Comparison of ENCODE assay signal across 22 cellular contexts in genomic region chr13:67052550-67053237, GRCh38.
DNase-seq lines count a peak whose midpoint lies in the region; ATAC-seq and TF ChIP-seq lines count a peak whose summit lies in the region.
"Had no signal": no experiment of that assay in that cellular context is flagged by ENCODE, and none has a peak within 500 bp of the region (broad histone marks: within the 10 kb centered on the region; RNA-seq: fewer than 3 reads in every experiment).

No MANE protein-coding gene starts in this region.

- CTCF ChIA-PET in A673 (lab: Charles Lee) = no interaction called here

- H3K4me3 ChIP-seq in H7 (ENCODE audit: insufficient read depth, low read depth, low read length) = no peak overlapping the region
- H3K4me3 ChIP-seq in dorsolateral prefrontal cortex = no peak overlapping the region
- H3K4me3 ChIP-seq in neural progenitor cell = no peak overlapping the region
- H3K4me3 ChIP-seq in A673 (ENCODE audit: low read depth, low read length, poor library complexity, severe bottlenecking) = no peak overlapping the region
- H3K4me3 ChIP-seq: BLaER1 had no signal

- no peak overlapping the region for H3K27ac Mint-ChIP-seq in neural progenitor cell
- H3K27ac Mint-ChIP-seq: CD4-positive, alpha-beta memory T cell; HFFc6; T-helper 1 cell treated with Interleukin-12 subunit alpha and Interleukin-12 subunit beta and Interleukin-4 antibody, amounts not matched to agents 30 μg/mL and 1 μg/mL, for 36 hours had no signal

- H3K27ac ChIP-seq in dorsolateral prefrontal cortex (peak overlapping the region in 51 of 59 donors; percentile 7 to 100 (median 66)), neural progenitor cell (no peak overlapping the region), A673 (ENCODE audit: low read depth, low read length, poor library complexity, severe bottlenecking) (no peak overlapping the region)
- H3K27ac ChIP-seq: BLaER1 had no signal

- DNase-seq in H7 (peak; percentile 0), NCI-H524 (lab: John Stamatoyannopoulos, UW) (peak; percentile 56 to 91), dorsolateral prefrontal cortex (no peak), neural progenitor cell (ENCODE audit: low spot score) (peak; percentile 6), RKO (ENCODE audit: low spot score) (no peak), NCI-H128 (lab: John Stamatoyannopoulos, UW; ENCODE audit: unreplicated experiment) (no peak), A673 (ENCODE audit: low spot score) (no peak)
- DNase-seq: Calu3; CD4-positive, alpha-beta memory T cell; GOT3; HFFc6; Kasumi-1; MM.1S; NCI-H1092; NCI-H187; NCI-H345; NCI-H526 treated with DMSO at 0.1 percent for 48 hours; RPMI8226; SHP77 treated with DMSO at 0.1 percent for 48 hours had no signal

- no peak overlapping the region for H2AFZ ChIP-seq in neural progenitor cell (replicated peaks)

- no peaks in the 10 kb centered on the region for H4K20me1 ChIP-seq in neural progenitor cell (ENCODE audit: low read depth)
- H4K20me1 ChIP-seq: BLaER1 had no signal

- H3K79me2 ChIP-seq in neural progenitor cell (ENCODE audit: low read depth) = no peaks in the 10 kb centered on the region

- intact Hi-C loops in dorsolateral prefrontal cortex (cut with DNase I) = no loop called here
- intact Hi-C loops in A673 (cut with micrococcal nuclease; ENCODE audit: unreplicated experiment) = no loop called here

- H3K4me1 Mint-ChIP-seq in neural progenitor cell = peaks cover 12% of the 10 kb centered on the region
- H3K4me1 Mint-ChIP-seq: CD4-positive, alpha-beta memory T cell had no signal

- no peaks in the 10 kb centered on the region for H3K36me3 Mint-ChIP-seq in neural progenitor cell
- H3K36me3 Mint-ChIP-seq: CD4-positive, alpha-beta memory T cell had no signal

- H3K36me3 ChIP-seq in H7 (replicated peaks; ENCODE audit: control insufficient read depth, insufficient read depth, low read length) (no peaks in the 10 kb centered on the region), neural progenitor cell (no peaks in the 10 kb centered on the region), A673 (ENCODE audit: insufficient read depth, low read length, poor library complexity, severe bottlenecking) (no peaks in the 10 kb centered on the region)
- H3K36me3 ChIP-seq: BLaER1 had no signal

- no peak overlapping the region for H3K9ac ChIP-seq in neural progenitor cell
- H3K9ac ChIP-seq: BLaER1 had no signal

- no peaks in the 10 kb centered on the region for H3K9me3 Mint-ChIP-seq in neural progenitor cell
- H3K9me3 Mint-ChIP-seq: HFFc6; T-helper 1 cell treated with Interleukin-12 subunit alpha and Interleukin-12 subunit beta and Interleukin-4 antibody, amounts not matched to agents 30 μg/mL and 1 μg/mL, for 36 hours had no signal

- POLR2A ChIA-PET in A673 (lab: Charles Lee; ENCODE audit: low non-redundant PET) = no interaction called here

- peak in 1 of 56 donors; percentile 5 for TF ChIP-seq CTCF in dorsolateral prefrontal cortex (IDR thresholded peaks at IDR 0.05 in 54 of 56, conservative IDR thresholded peaks at IDR 0.05 in 2 of 56; ENCODE audit: low read depth in 1 of 56, partially characterized antibody in 56 of 56)
- peak; percentile 9 for TF ChIP-seq CTCF in neural progenitor cell (IDR thresholded peaks at IDR 0.05)
- TF ChIP-seq CTCF in A673 (conservative IDR thresholded peaks at IDR 0.05; ENCODE audit: low read depth, low read length) = no peak

- no peaks in the 10 kb centered on the region for H3K27me3 ChIP-seq in H7 (ENCODE audit: control insufficient read depth, insufficient read depth, low read length)
- no peaks in the 10 kb centered on the region for H3K27me3 ChIP-seq in dorsolateral prefrontal cortex
- no peaks in the 10 kb centered on the region for H3K27me3 ChIP-seq in neural progenitor cell
- peaks cover 8% of the 10 kb centered on the region for H3K27me3 ChIP-seq in A673 (replicated peaks; ENCODE audit: insufficient read depth, low read depth, low read length, poor library complexity)
- H3K27me3 ChIP-seq: BLaER1 had no signal

- no TSS peak for BruUV-seq in A673 (replicated peaks; lab: Mats Ljungman, UMichigan)

- H3K4me1 ChIP-seq in neural progenitor cell (no peaks in the 10 kb centered on the region), A673 (ENCODE audit: insufficient read depth, low read length, poor library complexity, severe bottlenecking) (no peaks in the 10 kb centered on the region)

- H3K4me3 Mint-ChIP-seq in neural progenitor cell = no peak overlapping the region
- H3K4me3 Mint-ChIP-seq: CD4-positive, alpha-beta memory T cell; HFFc6; T-helper 1 cell treated with Interleukin-12 subunit alpha and Interleukin-12 subunit beta and Interleukin-4 antibody, amounts not matched to agents 30 μg/mL and 1 μg/mL, for 36 hours had no signal

- no peak for ATAC-seq in SK-N-SH treated with all-trans-retinoic acid at 6 μM for 48 hours

- no peak overlapping the region for H3K4me2 ChIP-seq in neural progenitor cell
- H3K4me2 ChIP-seq: BLaER1 had no signal

- H3F3A ChIP-seq in neural progenitor cell (ENCODE audit: low read depth) = no peaks in the 10 kb centered on the region

- no peaks in the 10 kb centered on the region for H3K27me3 Mint-ChIP-seq in neural progenitor cell (ENCODE audit: insufficient read depth, low read depth)
- H3K27me3 Mint-ChIP-seq: CD4-positive, alpha-beta memory T cell had no signal

- no peaks in the 10 kb centered on the region for H3K9me3 ChIP-seq in neural progenitor cell (ENCODE audit: low read depth)
- H3K9me3 ChIP-seq in A673 (ENCODE audit: low read depth, low read length, poor library complexity, severe bottlenecking) = no peaks in the 10 kb centered on the region
- H3K9me3 ChIP-seq: BLaER1 had no signal

TF ChIP-seq in SK-N-SH treated with all-trans-retinoic acid at 6 μM for 48 hours, 23 proteins besides CTCF, POLR2A, EP300 and RAD21:
- TF ChIP-seq, protein P1, sequence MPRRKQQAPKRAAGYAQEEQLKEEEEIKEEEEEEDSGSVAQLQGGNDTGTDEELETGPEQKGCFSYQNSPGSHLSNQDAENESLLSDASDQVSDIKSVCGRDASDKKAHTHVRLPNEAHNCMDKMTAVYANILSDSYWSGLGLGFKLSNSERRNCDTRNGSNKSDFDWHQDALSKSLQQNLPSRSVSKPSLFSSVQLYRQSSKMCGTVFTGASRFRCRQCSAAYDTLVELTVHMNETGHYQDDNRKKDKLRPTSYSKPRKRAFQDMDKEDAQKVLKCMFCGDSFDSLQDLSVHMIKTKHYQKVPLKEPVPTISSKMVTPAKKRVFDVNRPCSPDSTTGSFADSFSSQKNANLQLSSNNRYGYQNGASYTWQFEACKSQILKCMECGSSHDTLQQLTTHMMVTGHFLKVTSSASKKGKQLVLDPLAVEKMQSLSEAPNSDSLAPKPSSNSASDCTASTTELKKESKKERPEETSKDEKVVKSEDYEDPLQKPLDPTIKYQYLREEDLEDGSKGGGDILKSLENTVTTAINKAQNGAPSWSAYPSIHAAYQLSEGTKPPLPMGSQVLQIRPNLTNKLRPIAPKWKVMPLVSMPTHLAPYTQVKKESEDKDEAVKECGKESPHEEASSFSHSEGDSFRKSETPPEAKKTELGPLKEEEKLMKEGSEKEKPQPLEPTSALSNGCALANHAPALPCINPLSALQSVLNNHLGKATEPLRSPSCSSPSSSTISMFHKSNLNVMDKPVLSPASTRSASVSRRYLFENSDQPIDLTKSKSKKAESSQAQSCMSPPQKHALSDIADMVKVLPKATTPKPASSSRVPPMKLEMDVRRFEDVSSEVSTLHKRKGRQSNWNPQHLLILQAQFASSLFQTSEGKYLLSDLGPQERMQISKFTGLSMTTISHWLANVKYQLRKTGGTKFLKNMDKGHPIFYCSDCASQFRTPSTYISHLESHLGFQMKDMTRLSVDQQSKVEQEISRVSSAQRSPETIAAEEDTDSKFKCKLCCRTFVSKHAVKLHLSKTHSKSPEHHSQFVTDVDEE (CRISPR knock-in tag; IDR thresholded peaks at IDR 0.05) = no peak
- no peak for TF ChIP-seq ZFP3 (CRISPR knock-in tag; IDR thresholded peaks at IDR 0.05)
- TF ChIP-seq, protein P2, sequence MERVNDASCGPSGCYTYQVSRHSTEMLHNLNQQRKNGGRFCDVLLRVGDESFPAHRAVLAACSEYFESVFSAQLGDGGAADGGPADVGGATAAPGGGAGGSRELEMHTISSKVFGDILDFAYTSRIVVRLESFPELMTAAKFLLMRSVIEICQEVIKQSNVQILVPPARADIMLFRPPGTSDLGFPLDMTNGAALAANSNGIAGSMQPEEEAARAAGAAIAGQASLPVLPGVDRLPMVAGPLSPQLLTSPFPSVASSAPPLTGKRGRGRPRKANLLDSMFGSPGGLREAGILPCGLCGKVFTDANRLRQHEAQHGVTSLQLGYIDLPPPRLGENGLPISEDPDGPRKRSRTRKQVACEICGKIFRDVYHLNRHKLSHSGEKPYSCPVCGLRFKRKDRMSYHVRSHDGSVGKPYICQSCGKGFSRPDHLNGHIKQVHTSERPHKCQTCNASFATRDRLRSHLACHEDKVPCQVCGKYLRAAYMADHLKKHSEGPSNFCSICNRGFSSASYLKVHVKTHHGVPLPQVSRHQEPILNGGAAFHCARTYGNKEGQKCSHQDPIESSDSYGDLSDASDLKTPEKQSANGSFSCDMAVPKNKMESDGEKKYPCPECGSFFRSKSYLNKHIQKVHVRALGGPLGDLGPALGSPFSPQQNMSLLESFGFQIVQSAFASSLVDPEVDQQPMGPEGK (CRISPR knock-in tag; IDR thresholded peaks at IDR 0.05; ENCODE audit: borderline replicate concordance) = no peak
- no peak for TF ChIP-seq CREB5 (CRISPR knock-in tag; IDR thresholded peaks at IDR 0.05; ENCODE audit: low read depth)

Comparison
In these comparisons a context has a peak if more than half of its experiments do, and no peak if none do; other contexts are left out.
1. DNase-seq: peak in H7 (single experiment), NCI-H524 (2 of 2) and neural progenitor cell (single experiment); none in dorsolateral prefrontal cortex (0 of 10), RKO (single experiment), NCI-H128 (single experiment) and A673 (single experiment).
2. H3K27ac ChIP-seq: peak in dorsolateral prefrontal cortex (51 of 59); none in neural progenitor cell (single experiment) and A673 (single experiment).